ENCODE assay signal across 8 cellular contexts in the genomic region with DNA sequence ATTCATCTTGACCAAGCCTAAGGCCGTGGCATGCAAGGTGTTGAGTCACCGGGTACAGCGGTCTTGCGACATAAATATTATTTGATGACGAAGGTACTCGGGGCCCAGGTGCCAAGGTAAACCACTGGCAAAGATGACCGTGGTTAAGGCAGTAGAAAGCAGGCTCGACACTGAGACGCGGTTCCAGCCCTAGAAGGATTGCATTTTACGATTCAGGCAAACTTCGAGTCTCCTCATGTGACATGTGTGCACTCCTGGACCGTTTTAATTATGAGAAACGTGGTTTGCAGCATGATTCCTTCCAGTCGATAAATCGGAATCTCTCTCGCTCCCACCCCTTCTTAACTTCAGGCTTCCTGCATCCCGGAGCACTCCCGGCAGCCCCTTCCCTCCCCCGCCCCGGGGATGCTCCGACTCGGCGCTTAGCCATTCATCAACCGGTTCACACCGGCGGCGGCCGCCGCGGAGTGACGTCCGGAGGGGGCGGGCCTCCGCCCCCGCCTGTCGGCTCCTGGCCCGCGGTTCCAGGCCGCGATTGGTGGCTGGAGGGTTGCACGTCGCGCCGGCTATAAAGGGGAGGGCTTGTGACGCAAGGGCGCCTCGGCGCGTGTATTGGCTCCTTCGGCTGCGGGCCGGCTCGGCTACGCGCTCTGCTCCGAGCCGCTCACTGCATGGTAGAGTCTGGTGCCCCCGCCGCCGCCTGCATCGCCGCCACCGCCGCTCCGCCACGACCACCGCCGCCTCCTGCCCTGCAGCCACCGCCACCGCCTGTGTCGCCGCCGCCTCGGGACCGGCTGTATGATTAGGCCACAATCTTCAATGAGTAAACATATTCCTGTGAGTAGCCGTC. TPM values are rescaled to one million over a fixed set of nuclear protein-coding genes. Genes with fewer than 3 reads are reported as not detected.
DNase-seq lines count a peak whose midpoint lies in the region; ATAC-seq and TF ChIP-seq lines count a peak whose summit lies in the region.

TSS of gene LOC128125822 (plus strand) at position 598 of the 850 bp plus-strand sequence.
TSS of gene PTP4A1 (plus strand) at position 598 of the 850 bp plus-strand sequence. CDS start 4,401 bp downstream, outside the sequence.

- peaks cover 6% of the 10 kb centered on the region for H3K27me3 Mint-ChIP-seq in nephron progenitor cell (ENCODE audit: low read depth, poor library complexity)
- H3K27me3 Mint-ChIP-seq in stimulated activated naive CD8-positive, alpha-beta T cell treated with anti-CD3 and anti-CD28 coated beads, Interleukin-15, amount 100 ng/mL, for 72 hours: no peaks in the 10 kb centered on the region

- peaks cover 11% of the 10 kb centered on the region for H3K36me3 Mint-ChIP-seq in nephron progenitor cell (ENCODE audit: low read depth)

- DNase-seq in ELF-1 (ENCODE audit: low read depth, low spot score): peak; percentile 99
- DNase-seq in H7: peak; percentile 93
- DNase-seq in M059J (ENCODE audit: low read depth): peak; percentile 97
- DNase-seq in SHP77 (lab: John Stamatoyannopoulos, UW): peak; percentile 87 to 96
- DNase-seq in activated effector memory CD4-positive, alpha-beta T cell treated with anti-CD3 and anti-CD28 coated beads, Interleukin-2, amount 50 U/mL, for 16 hours: peak; percentile 99
- peak; percentile 97 for DNase-seq in fibroblast of the conjunctiva (ENCODE audit: low read depth)
- peak; percentile 96 for DNase-seq in nephron progenitor cell
- DNase-seq in stimulated activated naive CD8-positive, alpha-beta T cell treated with anti-CD3 and anti-CD28 coated beads, Interleukin-15, amount 100 ng/mL, for 72 hours: peak; percentile 94 to 97

- H3K4me3 ChIP-seq in H7 (ENCODE audit: insufficient read depth, low read depth, low read length): peak within 1 kb of the TSS; percentile 91

- peak within 1 kb of the TSS; percentile 96 for H3K27ac Mint-ChIP-seq in nephron progenitor cell
- H3K27ac Mint-ChIP-seq in stimulated activated naive CD8-positive, alpha-beta T cell treated with anti-CD3 and anti-CD28 coated beads, Interleukin-15, amount 100 ng/mL, for 72 hours: peak within 1 kb of the TSS; percentile 96 to 97

- H3K4me1 Mint-ChIP-seq in nephron progenitor cell: peaks cover 44% of the 10 kb centered on the region
- peaks cover 18% of the 10 kb centered on the region for H3K4me1 Mint-ChIP-seq in stimulated activated naive CD8-positive, alpha-beta T cell treated with anti-CD3 and anti-CD28 coated beads, Interleukin-15, amount 100 ng/mL, for 72 hours

- H3K36me3 ChIP-seq in H7 (replicated peaks; ENCODE audit: control insufficient read depth, insufficient read depth, low read length): peaks cover 9% of the 10 kb centered on the region

- H3K27me3 ChIP-seq in H7 (ENCODE audit: control insufficient read depth, insufficient read depth, low read length): peaks cover 16% of the 10 kb centered on the region; the same call in 1 of the 2 replicates

- peak; percentile 94 for ATAC-seq in stimulated activated naive CD8-positive, alpha-beta T cell treated with anti-CD3 and anti-CD28 coated beads, Interleukin-15, amount 100 ng/mL, for 72 hours

- peaks cover 12% of the 10 kb centered on the region for H3K9me3 Mint-ChIP-seq in nephron progenitor cell
- no peaks in the 10 kb centered on the region for H3K9me3 Mint-ChIP-seq in stimulated activated naive CD8-positive, alpha-beta T cell treated with anti-CD3 and anti-CD28 coated beads, Interleukin-15, amount 100 ng/mL, for 72 hours

- H3K4me3 Mint-ChIP-seq in nephron progenitor cell: peak within 1 kb of the TSS; percentile 97
- peak within 1 kb of the TSS; percentile 95 for H3K4me3 Mint-ChIP-seq in stimulated activated naive CD8-positive, alpha-beta T cell treated with anti-CD3 and anti-CD28 coated beads, Interleukin-15, amount 100 ng/mL, for 72 hours

- no peak for TF ChIP-seq CTCF in nephron progenitor cell (IDR thresholded peaks at IDR 0.05)

RNA-seq across cellular contexts. Expression of gene PTP4A1, which starts in this region (rescaled TPM):
- 7.5 and 8.7 TPM in 2 replicates for total RNA-seq in H7 (2014; rRNA removed; shearing (Covaris generic))
- total RNA-seq in M059J (2014; rRNA removed; shearing (Covaris generic)): 32.3 and 53.3 TPM in 2 replicates

Comparison
In these comparisons a context has a peak if more than half of its experiments do, and no peak if none do; other contexts are left out.
1. Peak in every context shown above with its lines: DNase-seq, ATAC-seq and H3K4me3 ChIP-seq.